Comparison of ENCODE assay signal across 16 cellular contexts in genomic region chr11:35183526-35183925, GRCh38. TPM values are rescaled to one million over a fixed set of nuclear protein-coding genes. Genes with fewer than 3 reads are reported as not detected.
DNase-seq lines count a peak whose midpoint lies in the region; ATAC-seq and TF ChIP-seq lines count a peak whose summit lies in the region.
"Had no signal": no experiment of that assay in that cellular context is flagged by ENCODE, and none has a peak within 500 bp of the region (broad histone marks: within the 10 kb centered on the region; RNA-seq: fewer than 3 reads in every experiment).

No MANE protein-coding gene starts in this region.

- H3K4me1 ChIP-seq in naive thymus-derived CD4-positive, alpha-beta T cell (ENCODE audit: control insufficient read depth in 2 of 2, insufficient read depth in 2 of 2, low read length in 2 of 2) = peaks cover 51 to 74% of the 10 kb centered on the region in 2 donors
- H3K4me1 ChIP-seq in suprapubic skin = peaks cover 52% of the 10 kb centered on the region

- no peaks in the 10 kb centered on the region for H3K9me3 Mint-ChIP-seq in activated CD4-positive, alpha-beta T cell treated with anti-CD3 and anti-CD28 coated beads for 36 hours (ENCODE audit: low read depth)
- no peaks in the 10 kb centered on the region for H3K9me3 Mint-ChIP-seq in activated CD4-positive, alpha-beta memory T cell treated with anti-CD3 and anti-CD28 coated beads for 36 hours
- H3K9me3 Mint-ChIP-seq in naive thymus-derived CD4-positive, alpha-beta T cell = peaks cover 0 to 4% (median 0%) of the 10 kb centered on the region in 11 donors
- H3K9me3 Mint-ChIP-seq: GM23338 had no signal

- no peak for DNase-seq in activated CD4-positive, alpha-beta T cell treated with anti-CD3 and anti-CD28 coated beads for 36 hours
- DNase-seq in activated CD4-positive, alpha-beta T cell treated with anti-CD3 and anti-CD28 coated beads for 1 hour = no peak
- DNase-seq in activated CD4-positive, alpha-beta memory T cell treated with anti-CD3 and anti-CD28 coated beads for 36 hours = no peak
- DNase-seq in naive thymus-derived CD4-positive, alpha-beta T cell = no peak
- DNase-seq in suprapubic skin (ENCODE audit: low spot score in 2 of 2) = no peak
- no peak for DNase-seq in D341Med (ENCODE audit: low spot score)
- DNase-seq in GDM1 (lab: John Stamatoyannopoulos, UW) = no peak
- DNase-seq in germinal center (ENCODE audit: low spot score) = no peak
- DNase-seq: activated CD8-positive, alpha-beta memory T cell treated with anti-CD3 and anti-CD28 coated beads, Interleukin-2, amount 10 ng/mL, durations not matched to agents 7 days and 5 days; activated naive CD4-positive, alpha-beta T cell treated with anti-CD3 and anti-CD28 coated beads, Interleukin-2, amount 50 U/mL, for 16 hours; mucosa of descending colon; NCI-H1930; NCI-H526 treated with DMSO at 0.1 percent for 48 hours had no signal

- H3K36me3 Mint-ChIP-seq in activated CD4-positive, alpha-beta T cell treated with anti-CD3 and anti-CD28 coated beads for 36 hours (ENCODE audit: low read depth) = peaks cover 76% of the 10 kb centered on the region
- H3K36me3 Mint-ChIP-seq in activated CD4-positive, alpha-beta memory T cell treated with anti-CD3 and anti-CD28 coated beads for 36 hours = peaks cover 81% of the 10 kb centered on the region
- H3K36me3 Mint-ChIP-seq in naive thymus-derived CD4-positive, alpha-beta T cell = peaks cover 22 to 85% (median 76%) of the 10 kb centered on the region in 5 donors

- peaks cover 75% of the 10 kb centered on the region for H3K4me1 Mint-ChIP-seq in activated CD4-positive, alpha-beta T cell treated with anti-CD3 and anti-CD28 coated beads for 36 hours
- H3K4me1 Mint-ChIP-seq in activated CD4-positive, alpha-beta memory T cell treated with anti-CD3 and anti-CD28 coated beads for 36 hours (ENCODE audit: low read depth) = peaks cover 81% of the 10 kb centered on the region
- peaks cover 52 to 95% (median 81%) of the 10 kb centered on the region in 7 donors for H3K4me1 Mint-ChIP-seq in naive thymus-derived CD4-positive, alpha-beta T cell

- H3K27me3 ChIP-seq in naive thymus-derived CD4-positive, alpha-beta T cell (ENCODE audit: control insufficient read depth in 2 of 2, insufficient read depth in 2 of 2, low read length in 2 of 2) = no peaks in the 10 kb centered on the region
- no peaks in the 10 kb centered on the region for H3K27me3 ChIP-seq in suprapubic skin

- intact Hi-C loops in activated CD4-positive, alpha-beta T cell treated with anti-CD3 and anti-CD28 coated beads for 36 hours (cut with DNase I, micrococcal nuclease) = no loop called here
- intact Hi-C loops in activated CD4-positive, alpha-beta memory T cell treated with anti-CD3 and anti-CD28 coated beads for 36 hours (cut with micrococcal nuclease) = loop anchor here (2.0 kb wide), 1 partner anchor 17 kb away; no protein-coding TSS in a partner anchor
- intact Hi-C loops in naive thymus-derived CD4-positive, alpha-beta T cell (cut with micrococcal nuclease) = no loop called here

- H3K27me3 Mint-ChIP-seq in activated CD4-positive, alpha-beta T cell treated with anti-CD3 and anti-CD28 coated beads for 36 hours = no peaks in the 10 kb centered on the region
- H3K27me3 Mint-ChIP-seq in activated CD4-positive, alpha-beta memory T cell treated with anti-CD3 and anti-CD28 coated beads for 36 hours = no peaks in the 10 kb centered on the region
- no peaks in the 10 kb centered on the region for H3K27me3 Mint-ChIP-seq in naive thymus-derived CD4-positive, alpha-beta T cell
- H3K27me3 Mint-ChIP-seq: activated CD8-positive, alpha-beta memory T cell treated with anti-CD3 and anti-CD28 coated beads, Interleukin-2, amount 10 ng/mL, durations not matched to agents 7 days and 5 days had no signal

- H3K4me3 ChIP-seq in naive thymus-derived CD4-positive, alpha-beta T cell (ENCODE audit: low read length) = no peak overlapping the region
- H3K4me3 ChIP-seq in suprapubic skin = no peak overlapping the region
- H3K4me3 ChIP-seq: GM23338, mucosa of descending colon had no signal

- WGBS in suprapubic skin = 33% methylated on average over 2 of the region's 2 CpGs

- no peak for TF ChIP-seq EP300 in suprapubic skin (IDR thresholded peaks at IDR 0.05)

- peak overlapping the region; percentile 45 for H3K27ac Mint-ChIP-seq in activated CD4-positive, alpha-beta T cell treated with anti-CD3 and anti-CD28 coated beads for 36 hours
- H3K27ac Mint-ChIP-seq in activated CD4-positive, alpha-beta memory T cell treated with anti-CD3 and anti-CD28 coated beads for 36 hours = peak overlapping the region; percentile 73
- peak overlapping the region in 8 of 9 donors; percentile 73 to 97 (median 91) for H3K27ac Mint-ChIP-seq in naive thymus-derived CD4-positive, alpha-beta T cell
- H3K27ac Mint-ChIP-seq: activated CD8-positive, alpha-beta memory T cell treated with anti-CD3 and anti-CD28 coated beads, Interleukin-2, amount 10 ng/mL, durations not matched to agents 7 days and 5 days; GM23338 had no signal

- CTCF ChIA-PET in activated CD4-positive, alpha-beta T cell treated with anti-CD3 and anti-CD28 coated beads for 36 hours (lab: Charles Lee) = interaction anchor here (0.6 to 2.6 kb wide), 15 partner anchors 11 to 257 kb away, joined by 3 to 11 read pairs (median 3); no protein-coding TSS in a partner anchor
- CTCF ChIA-PET in activated CD4-positive, alpha-beta memory T cell treated with anti-CD3 and anti-CD28 coated beads for 36 hours (lab: Charles Lee) = interaction anchor here (0.9 to 1.3 kb wide), 3 partner anchors 21 to 209 kb away, joined by 3 to 6 read pairs (median 3); no protein-coding TSS in a partner anchor
- CTCF ChIA-PET in naive thymus-derived CD4-positive, alpha-beta T cell (lab: Charles Lee) = interaction anchor here (0.7 to 1.5 kb wide), 9 partner anchors 8 to 1469 kb away, joined by 3 to 5 read pairs (median 3); no protein-coding TSS in a partner anchor

- H3K9me3 ChIP-seq in naive thymus-derived CD4-positive, alpha-beta T cell (ENCODE audit: control insufficient read depth in 2 of 3, low read length in 3 of 3) = no peaks in the 10 kb centered on the region
- no peaks in the 10 kb centered on the region for H3K9me3 ChIP-seq in suprapubic skin
- H3K9me3 ChIP-seq: mucosa of descending colon had no signal

- no peak for ATAC-seq in activated CD4-positive, alpha-beta T cell treated with anti-CD3 and anti-CD28 coated beads for 36 hours
- ATAC-seq in naive thymus-derived CD4-positive, alpha-beta T cell = no peak
- ATAC-seq: activated CD8-positive, alpha-beta memory T cell treated with anti-CD3 and anti-CD28 coated beads, Interleukin-2, amount 10 ng/mL, durations not matched to agents 7 days and 5 days; GM23338; mucosa of descending colon had no signal

- POLR2A ChIA-PET in activated CD4-positive, alpha-beta T cell treated with anti-CD3 and anti-CD28 coated beads for 36 hours (lab: Charles Lee) = interaction anchor here (0.8 to 1.0 kb wide), 2 partner anchors 18 to 37 kb away, joined by 3 to 4 read pairs; no protein-coding TSS in a partner anchor
- POLR2A ChIA-PET in activated CD4-positive, alpha-beta memory T cell treated with anti-CD3 and anti-CD28 coated beads for 36 hours (lab: Charles Lee) = interaction anchor here (0.6 to 2.1 kb wide), 3 partner anchors 9 to 38 kb away, joined by 4 to 9 read pairs (median 5); no protein-coding TSS in a partner anchor
- POLR2A ChIA-PET in naive thymus-derived CD4-positive, alpha-beta T cell (lab: Charles Lee) = interaction anchor here (0.6 to 12.6 kb wide), 7 partner anchors 9 to 146 kb away, joined by 3 to 354 read pairs (median 4); no protein-coding TSS in a partner anchor

- H3K27ac ChIP-seq in naive thymus-derived CD4-positive, alpha-beta T cell (ENCODE audit: low read depth, low read length) = peak overlapping the region; percentile 52
- H3K27ac ChIP-seq in suprapubic skin = peak overlapping the region; percentile 35
- H3K27ac ChIP-seq: 22Rv1, C4-2B had no signal

- no peak overlapping the region for H3K4me3 Mint-ChIP-seq in activated CD4-positive, alpha-beta T cell treated with anti-CD3 and anti-CD28 coated beads for 36 hours
- H3K4me3 Mint-ChIP-seq in activated CD4-positive, alpha-beta memory T cell treated with anti-CD3 and anti-CD28 coated beads for 36 hours = no peak overlapping the region
- peak overlapping the region in 8 of 10 donors; percentile 5 to 79 (median 58) for H3K4me3 Mint-ChIP-seq in naive thymus-derived CD4-positive, alpha-beta T cell
- H3K4me3 Mint-ChIP-seq: activated CD8-positive, alpha-beta memory T cell treated with anti-CD3 and anti-CD28 coated beads, Interleukin-2, amount 10 ng/mL, durations not matched to agents 7 days and 5 days; GM23338 had no signal

- TF ChIP-seq POLR2A in suprapubic skin (IDR thresholded peaks at IDR 0.05) = no peak

- no peak for TF ChIP-seq CTCF in suprapubic skin (IDR thresholded peaks at IDR 0.05)

- H3K36me3 ChIP-seq in naive thymus-derived CD4-positive, alpha-beta T cell (ENCODE audit: control insufficient read depth in 2 of 3, insufficient read depth in 3 of 3, low read length in 3 of 3) = peaks cover 18 to 61% (median 55%) of the 10 kb centered on the region in 3 experiments
- H3K36me3 ChIP-seq in suprapubic skin = peaks cover 63% of the 10 kb centered on the region

RNA-seq across cellular contexts. Expression of gene CD44, which starts 44.6 kb away (rescaled TPM):
- total RNA-seq in activated CD4-positive, alpha-beta T cell treated with anti-CD3 and anti-CD28 coated beads for 36 hours = 100 to 1,000 TPM; 357 to 435 TPM
- total RNA-seq in activated CD4-positive, alpha-beta memory T cell treated with anti-CD3 and anti-CD28 coated beads for 36 hours = 100 to 1,000 TPM; 440 to 442 TPM
- 1,000 to 10,000 TPM in 1 of 5 experiments, 100 to 1,000 TPM in 4; 369 to 1,223 (median 784) TPM for total RNA-seq in naive thymus-derived CD4-positive, alpha-beta T cell
- polyA plus RNA-seq in naive thymus-derived CD4-positive, alpha-beta T cell = 100 to 1,000 TPM; 332 to 372 TPM
- total RNA-seq in suprapubic skin = 1,000 to 10,000 TPM; 1,361 to 2,207 (median 1,502) TPM

Comparison
In these comparisons a context has a peak if more than half of its experiments do, and no peak if none do; other contexts are left out.
1. H3K4me3 Mint-ChIP-seq: peak in naive thymus-derived CD4-positive, alpha-beta T cell (8 of 10); none in activated CD4-positive, alpha-beta T cell treated with anti-CD3 and anti-CD28 coated beads for 36 hours (single experiment) and activated CD4-positive, alpha-beta memory T cell treated with anti-CD3 and anti-CD28 coated beads for 36 hours (single experiment).
2. Peak in every context shown above with its lines, with median percentiles within 50 percentile points of each other: H3K27ac Mint-ChIP-seq.